In the genomic region with DNA sequence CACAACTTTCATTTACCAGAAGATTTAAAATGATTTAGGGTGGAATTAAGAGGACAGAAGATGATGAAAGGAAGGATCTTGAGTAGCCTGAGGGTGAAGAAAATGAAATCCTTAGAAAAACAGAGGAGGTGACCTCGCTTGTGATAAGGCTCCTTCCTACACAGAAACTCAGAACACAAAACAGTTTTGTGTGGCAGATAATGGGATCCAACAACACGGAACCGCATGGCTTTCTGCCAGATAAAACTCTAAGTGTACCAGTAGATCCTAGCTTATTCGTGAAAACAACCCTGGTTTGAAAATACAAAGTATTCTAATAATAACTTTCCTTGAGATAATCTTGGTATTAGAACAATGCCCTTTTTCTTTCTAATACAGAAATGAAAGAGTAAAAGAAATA, we compare ENCODE assay signal across 1 cellular context.
TF ChIP-seq lines count a peak whose summit lies in the region.

No MANE protein-coding gene starts in this region.

TF ChIP-seq in K562, 482 proteins besides CTCF, POLR2A, EP300 and RAD21 (continued from another document):
- TF ChIP-seq, protein P1, sequence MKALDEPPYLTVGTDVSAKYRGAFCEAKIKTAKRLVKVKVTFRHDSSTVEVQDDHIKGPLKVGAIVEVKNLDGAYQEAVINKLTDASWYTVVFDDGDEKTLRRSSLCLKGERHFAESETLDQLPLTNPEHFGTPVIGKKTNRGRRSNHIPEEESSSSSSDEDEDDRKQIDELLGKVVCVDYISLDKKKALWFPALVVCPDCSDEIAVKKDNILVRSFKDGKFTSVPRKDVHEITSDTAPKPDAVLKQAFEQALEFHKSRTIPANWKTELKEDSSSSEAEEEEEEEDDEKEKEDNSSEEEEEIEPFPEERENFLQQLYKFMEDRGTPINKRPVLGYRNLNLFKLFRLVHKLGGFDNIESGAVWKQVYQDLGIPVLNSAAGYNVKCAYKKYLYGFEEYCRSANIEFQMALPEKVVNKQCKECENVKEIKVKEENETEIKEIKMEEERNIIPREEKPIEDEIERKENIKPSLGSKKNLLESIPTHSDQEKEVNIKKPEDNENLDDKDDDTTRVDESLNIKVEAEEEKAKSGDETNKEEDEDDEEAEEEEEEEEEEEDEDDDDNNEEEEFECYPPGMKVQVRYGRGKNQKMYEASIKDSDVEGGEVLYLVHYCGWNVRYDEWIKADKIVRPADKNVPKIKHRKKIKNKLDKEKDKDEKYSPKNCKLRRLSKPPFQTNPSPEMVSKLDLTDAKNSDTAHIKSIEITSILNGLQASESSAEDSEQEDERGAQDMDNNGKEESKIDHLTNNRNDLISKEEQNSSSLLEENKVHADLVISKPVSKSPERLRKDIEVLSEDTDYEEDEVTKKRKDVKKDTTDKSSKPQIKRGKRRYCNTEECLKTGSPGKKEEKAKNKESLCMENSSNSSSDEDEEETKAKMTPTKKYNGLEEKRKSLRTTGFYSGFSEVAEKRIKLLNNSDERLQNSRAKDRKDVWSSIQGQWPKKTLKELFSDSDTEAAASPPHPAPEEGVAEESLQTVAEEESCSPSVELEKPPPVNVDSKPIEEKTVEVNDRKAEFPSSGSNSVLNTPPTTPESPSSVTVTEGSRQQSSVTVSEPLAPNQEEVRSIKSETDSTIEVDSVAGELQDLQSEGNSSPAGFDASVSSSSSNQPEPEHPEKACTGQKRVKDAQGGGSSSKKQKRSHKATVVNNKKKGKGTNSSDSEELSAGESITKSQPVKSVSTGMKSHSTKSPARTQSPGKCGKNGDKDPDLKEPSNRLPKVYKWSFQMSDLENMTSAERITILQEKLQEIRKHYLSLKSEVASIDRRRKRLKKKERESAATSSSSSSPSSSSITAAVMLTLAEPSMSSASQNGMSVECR (CRISPR knock-in tag; IDR thresholded peaks at IDR 0.05), result no peak
- TF ChIP-seq PRMT5 (CRISPR knock-in tag; IDR thresholded peaks at IDR 0.05), result no peak
- TF ChIP-seq FOXA1 (IDR thresholded peaks at IDR 0.05; ENCODE audit: borderline replicate concordance), result no peak
- TF ChIP-seq, protein P2, sequence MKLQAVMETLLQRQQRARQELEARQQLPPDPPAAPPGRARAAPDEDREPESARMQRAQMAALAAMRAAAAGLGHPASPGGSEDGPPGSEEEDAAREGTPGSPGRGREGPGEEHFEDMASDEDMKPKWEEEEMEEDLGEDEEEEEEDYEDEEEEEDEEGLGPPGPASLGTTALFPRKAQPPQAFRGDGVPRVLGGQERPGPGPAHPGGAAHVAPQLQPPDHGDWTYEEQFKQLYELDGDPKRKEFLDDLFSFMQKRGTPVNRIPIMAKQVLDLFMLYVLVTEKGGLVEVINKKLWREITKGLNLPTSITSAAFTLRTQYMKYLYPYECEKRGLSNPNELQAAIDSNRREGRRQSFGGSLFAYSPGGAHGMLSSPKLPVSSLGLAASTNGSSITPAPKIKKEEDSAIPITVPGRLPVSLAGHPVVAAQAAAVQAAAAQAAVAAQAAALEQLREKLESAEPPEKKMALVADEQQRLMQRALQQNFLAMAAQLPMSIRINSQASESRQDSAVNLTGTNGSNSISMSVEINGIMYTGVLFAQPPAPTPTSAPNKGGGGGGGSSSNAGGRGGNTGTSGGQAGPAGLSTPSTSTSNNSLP (IDR thresholded peaks at IDR 0.05; ENCODE audit: borderline replicate concordance, low read depth, low read length), result 0 out of 2 replicates have a peak, but pooled peaks have one; percentile 20
- peak; percentile 68 for TF ChIP-seq ARID1B (IDR thresholded peaks at IDR 0.05)
- TF ChIP-seq FOXK2 (conservative IDR thresholded peaks at IDR 0.05 in 1 of 2, IDR thresholded peaks at IDR 0.05 in 1 of 2; ENCODE audit: low read depth in 2 of 2), result no peak
- TF ChIP-seq ZNF740 (CRISPR knock-in tag; IDR thresholded peaks at IDR 0.05), result no peak
- TF ChIP-seq ZNF740 (tag; IDR thresholded peaks at IDR 0.05), result no peak
- TF ChIP-seq FOXJ2 (tag; IDR thresholded peaks at IDR 0.05), result peak; percentile 32; the same call in 1 of the 2 replicates
- TF ChIP-seq SMARCE1 (IDR thresholded peaks at IDR 0.05), result peak; percentile 14; the same call in 1 of the 2 replicates
- TF ChIP-seq ZNF586 (CRISPR knock-in tag; conservative IDR thresholded peaks at IDR 0.05), result no peak
- no peak for TF ChIP-seq ESRRB (CRISPR knock-in tag; IDR thresholded peaks at IDR 0.05; ENCODE audit: borderline replicate concordance)
- peak; percentile 29; the same call in 1 of the 2 replicates for TF ChIP-seq CC2D1A (IDR thresholded peaks at IDR 0.05)
- no peak for TF ChIP-seq ZNF316 (IDR thresholded peaks at IDR 0.05)
- no peak for TF ChIP-seq POU5F1 (IDR thresholded peaks at IDR 0.05; ENCODE audit: borderline replicate concordance, low read depth, low read length, partially characterized antibody)
- no peak for TF ChIP-seq ERF (CRISPR knock-in tag; IDR thresholded peaks at IDR 0.05)
- 0 out of 3 replicates have a peak, but pooled peaks of 1 of the 2 experiments have one; percentile 11 for TF ChIP-seq CBX3 (IDR thresholded peaks at IDR 0.05; ENCODE audit: borderline replicate concordance in 1 of 2, low read length in 2 of 2)
- no peak for TF ChIP-seq TFAM (CRISPR knock-in tag; conservative IDR thresholded peaks at IDR 0.05)
- 0 out of 2 replicates have a peak, but pooled peaks have one; percentile 34 for TF ChIP-seq TEAD4 (IDR thresholded peaks at IDR 0.05; ENCODE audit: low read length)
- TF ChIP-seq TEAD4 (CRISPR knock-in tag; IDR thresholded peaks at IDR 0.05; ENCODE audit: borderline replicate concordance), result no peak
TF ChIP-seq in K562: peak in this region for 24.
